ENCODE assay signal across 9 cellular contexts in genomic region chr7:12715372-12716133, GRCh38. TPM values are rescaled to one million over a fixed set of nuclear protein-coding genes. Genes with fewer than 3 reads are reported as not detected.
DNase-seq lines count a peak whose midpoint lies in the region; ATAC-seq and TF ChIP-seq lines count a peak whose summit lies in the region.
"Had no signal": no experiment of that assay in that cellular context is flagged by ENCODE, and none has a peak within 500 bp of the region (broad histone marks: within the 10 kb centered on the region; RNA-seq: fewer than 3 reads in every experiment).

No MANE protein-coding gene starts in this region.

- H3K9me3 ChIP-seq in naive thymus-derived CD4-positive, alpha-beta T cell (ENCODE audit: control insufficient read depth in 2 of 3, low read length in 3 of 3) = no peaks in the 10 kb centered on the region
- H3K9me3 ChIP-seq in transverse colon = no peaks in the 10 kb centered on the region

- 32 to 33% methylated on average over 3 to 12 of the region's 12 CpGs for WGBS in transverse colon (ENCODE audit: low coverage in 1 of 2), 2 donors

- ATAC-seq in naive thymus-derived CD4-positive, alpha-beta T cell = peak; percentile 70
- ATAC-seq in GM19452 (IDR thresholded peaks at IDR 0.05; ENCODE audit: unreplicated experiment) = no peak

- H3K4me1 Mint-ChIP-seq in naive thymus-derived CD4-positive, alpha-beta T cell = peaks cover 0 to 43% (median 20%) of the 10 kb centered on the region in 7 donors

- peak; percentile 93 for TF ChIP-seq EP300 in transverse colon (IDR thresholded peaks at IDR 0.05; ENCODE audit: low read depth)

- CTCF ChIA-PET in naive thymus-derived CD4-positive, alpha-beta T cell (lab: Charles Lee) = interaction anchor here (0.6 to 0.7 kb wide), 2 partner anchors 180 to 317 kb away, joined by 3 read pairs; no protein-coding TSS in a partner anchor

- peak; percentile 79 for DNase-seq in GDM1 (lab: John Stamatoyannopoulos, UW)
- DNase-seq in NCI-H2081 (lab: John Stamatoyannopoulos, UW) = peak; percentile 44 to 60
- peak; percentile 15 for DNase-seq in activated CD8-positive, alpha-beta memory T cell treated with anti-CD3 and anti-CD28 coated beads, Interleukin-2, amount 50 U/mL, for 4 hours
- peak; percentile 98 for DNase-seq in fibroblast of the conjunctiva (ENCODE audit: low read depth)
- DNase-seq in naive thymus-derived CD4-positive, alpha-beta T cell = peak in 1 of 9 donors; percentile 34
- peak; percentile 83 for DNase-seq in transverse colon
- DNase-seq in NCI-H1048 (lab: John Stamatoyannopoulos, UW) = no peak

- H3K9me3 Mint-ChIP-seq in naive thymus-derived CD4-positive, alpha-beta T cell = peaks cover 0 to 3% (median 0%) of the 10 kb centered on the region in 11 donors
- H3K9me3 Mint-ChIP-seq: T-helper 1 cell treated with Interleukin-12 subunit alpha and Interleukin-12 subunit beta and Interleukin-4 antibody, amounts not matched to agents 30 μg/mL and 1 μg/mL, for 36 hours had no signal

- peaks cover 0 to 8% of the 10 kb centered on the region in 2 donors for H3K4me1 ChIP-seq in naive thymus-derived CD4-positive, alpha-beta T cell (ENCODE audit: control insufficient read depth in 2 of 2, insufficient read depth in 2 of 2, low read length in 2 of 2)
- H3K4me1 ChIP-seq in transverse colon = peaks cover 16 to 70% (median 34%) of the 10 kb centered on the region in 4 donors

- in situ Hi-C loops in transverse colon (cut with MboI; ENCODE audit: low pct_ligation_motif_present in 1 of 4, low pct_unique_long_range_greater_than_20kb in 1 of 4, low sequenced_read_pairs in 3 of 4) = no loop called here

- H3K36me3 Mint-ChIP-seq in naive thymus-derived CD4-positive, alpha-beta T cell = peaks cover 0 to 9% (median 0%) of the 10 kb centered on the region in 5 donors

- no peak overlapping the region for H3K4me3 ChIP-seq in naive thymus-derived CD4-positive, alpha-beta T cell (ENCODE audit: low read length)
- H3K4me3 ChIP-seq in transverse colon = peak overlapping the region in 3 of 4 donors; percentile 12 to 37 (median 25)

- peak overlapping the region in 2 of 9 donors; percentile 7 to 76 for H3K27ac Mint-ChIP-seq in naive thymus-derived CD4-positive, alpha-beta T cell
- H3K27ac Mint-ChIP-seq: T-helper 1 cell treated with Interleukin-12 subunit alpha and Interleukin-12 subunit beta and Interleukin-4 antibody, amounts not matched to agents 30 μg/mL and 1 μg/mL, for 36 hours had no signal

- POLR2A ChIA-PET in naive thymus-derived CD4-positive, alpha-beta T cell (lab: Charles Lee) = no interaction called here

- no peaks in the 10 kb centered on the region for H3K27me3 Mint-ChIP-seq in naive thymus-derived CD4-positive, alpha-beta T cell

- no peak for TF ChIP-seq CTCF in transverse colon (IDR thresholded peaks at IDR 0.05)

- H3K27me3 ChIP-seq in naive thymus-derived CD4-positive, alpha-beta T cell (ENCODE audit: control insufficient read depth in 2 of 2, insufficient read depth in 2 of 2, low read length in 2 of 2) = no peaks in the 10 kb centered on the region
- H3K27me3 ChIP-seq in transverse colon = no peaks in the 10 kb centered on the region

- H3K27ac ChIP-seq in naive thymus-derived CD4-positive, alpha-beta T cell (ENCODE audit: low read depth, low read length) = no peak overlapping the region
- peak overlapping the region; percentile 81 to 91 (median 88) for H3K27ac ChIP-seq in transverse colon

- intact Hi-C loops in naive thymus-derived CD4-positive, alpha-beta T cell (cut with micrococcal nuclease) = loop anchor here in 1 of 2 donors (2.0 kb wide), 1 partner anchor 15 kb away; no protein-coding TSS in a partner anchor
- intact Hi-C loops in transverse colon (cut with DNase I; ENCODE audit: low total_unique reads) = no loop called here

- peak; percentile 90 for TF ChIP-seq POLR2A in transverse colon (IDR thresholded peaks at IDR 0.05)

- H3K4me3 Mint-ChIP-seq in naive thymus-derived CD4-positive, alpha-beta T cell = peak overlapping the region in 4 of 10 donors; percentile 7 to 63 (median 44)
- H3K4me3 Mint-ChIP-seq: T-helper 1 cell treated with Interleukin-12 subunit alpha and Interleukin-12 subunit beta and Interleukin-4 antibody, amounts not matched to agents 30 μg/mL and 1 μg/mL, for 36 hours had no signal

- no peaks in the 10 kb centered on the region for H3K36me3 ChIP-seq in naive thymus-derived CD4-positive, alpha-beta T cell (ENCODE audit: control insufficient read depth in 2 of 3, insufficient read depth in 3 of 3, low read length in 3 of 3)
- no peaks in the 10 kb centered on the region for H3K36me3 ChIP-seq in transverse colon

RNA-seq across cellular contexts. Expression of gene ARL4A, which starts 28.1 kb away (rescaled TPM):
- total RNA-seq in naive thymus-derived CD4-positive, alpha-beta T cell = 10 to 100 TPM in 3 of 5 experiments, 1 to 10 TPM in 2; 5.5 to 97.4 (median 11.6) TPM
- polyA plus RNA-seq in naive thymus-derived CD4-positive, alpha-beta T cell = 10 to 100 TPM; 18.9 to 22.7 TPM
- total RNA-seq in transverse colon = 100 to 1,000 TPM in 1 of 4 donors, 10 to 100 TPM in 3; 10.5 to 135 (median 74.9) TPM
